In the genomic region with DNA sequence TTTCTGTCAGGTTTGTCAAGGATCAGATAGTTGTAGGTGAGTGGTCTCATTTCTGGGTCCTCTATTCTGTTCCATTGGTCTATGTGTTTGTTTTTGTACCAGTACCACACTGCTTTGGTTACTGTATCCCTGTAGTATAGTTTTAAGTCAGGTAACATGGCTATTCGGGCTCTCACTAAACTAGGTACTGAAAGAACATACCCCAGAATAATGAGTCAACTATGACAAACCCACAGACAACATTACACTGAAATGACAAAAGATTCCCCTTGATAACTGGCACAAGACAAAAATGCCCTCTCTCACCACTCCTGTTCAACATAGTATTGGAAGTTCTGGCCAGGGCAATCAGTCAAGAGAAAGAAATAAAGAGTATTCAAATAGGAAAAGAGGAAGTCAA, we compare ENCODE assay signal across 18 cellular contexts.
"Had no signal": no experiment of that assay in that cellular context is flagged by ENCODE, and none has a peak within 500 bp of the region (broad histone marks: within the 10 kb centered on the region; RNA-seq: fewer than 3 reads in every experiment).

No MANE protein-coding gene starts in this region.

- H3K27ac Mint-ChIP-seq: naive thymus-derived CD8-positive, alpha-beta T cell; nephron progenitor cell; stimulated activated effector memory CD8-positive, alpha-beta T cell treated with anti-CD3 and anti-CD28 coated beads, Interleukin-12 subunit alpha, Interleukin-12 subunit beta, amount 100 ng/mL, for 72 hours had no signal

- H3K4me1 ChIP-seq: lower lobe of right lung, psoas muscle, sigmoid colon, tibial nerve, upper lobe of left lung had no signal

- ATAC-seq: left ventricle myocardium superior; lower lobe of right lung; naive thymus-derived CD8-positive, alpha-beta T cell; psoas muscle; right cardiac atrium; stimulated activated effector memory CD8-positive, alpha-beta T cell treated with anti-CD3 and anti-CD28 coated beads, Interleukin-12 subunit alpha, Interleukin-12 subunit beta, amount 100 ng/mL, for 72 hours had no signal

- H3K4me3 ChIP-seq: lower lobe of right lung, psoas muscle, sigmoid colon, thoracic aorta, tibial nerve, upper lobe of left lung had no signal

- H3K36me3 ChIP-seq: lower lobe of right lung, sigmoid colon, thoracic aorta, tibial nerve, upper lobe of left lung had no signal

- H3K4me3 Mint-ChIP-seq: naive thymus-derived CD8-positive, alpha-beta T cell; nephron progenitor cell; stimulated activated effector memory CD8-positive, alpha-beta T cell treated with anti-CD3 and anti-CD28 coated beads, Interleukin-12 subunit alpha, Interleukin-12 subunit beta, amount 100 ng/mL, for 72 hours had no signal

- H3K27me3 ChIP-seq: sigmoid colon, tibial nerve, upper lobe of left lung had no signal

- H3K9me3 Mint-ChIP-seq: nephron progenitor cell had no signal

- DNase-seq: cortex of kidney; head of caudate nucleus; left ventricle myocardium superior; lower lobe of right lung; naive thymus-derived CD8-positive, alpha-beta T cell; nephron progenitor cell; nucleus accumbens; posterior cingulate gyrus; psoas muscle; right cardiac atrium; sigmoid colon; stimulated activated CD4-positive, alpha-beta T cell treated with anti-CD3 and anti-CD28 coated beads, Interleukin-2, amount 100 ng/mL, for 24 hours; stimulated activated CD4-positive, alpha-beta T cell treated with anti-CD3 and anti-CD28 coated beads, Interleukin-4, amount 100 ng/mL, for 24 hours; stimulated activated naive CD4-positive, alpha-beta T cell treated with Interleukin-2 at 50 U/mL for 16 hours; upper lobe of left lung had no signal

- H3K27me3 Mint-ChIP-seq: naive thymus-derived CD8-positive, alpha-beta T cell had no signal

- H3K27ac ChIP-seq: lower lobe of right lung, psoas muscle, sigmoid colon, thoracic aorta, tibial nerve, upper lobe of left lung had no signal

- H3K4me1 Mint-ChIP-seq: naive thymus-derived CD8-positive, alpha-beta T cell; nephron progenitor cell; stimulated activated effector memory CD8-positive, alpha-beta T cell treated with anti-CD3 and anti-CD28 coated beads, Interleukin-12 subunit alpha, Interleukin-12 subunit beta, amount 100 ng/mL, for 72 hours had no signal

- H3K9me3 ChIP-seq: lower lobe of right lung, psoas muscle, sigmoid colon, thoracic aorta, tibial nerve, upper lobe of left lung had no signal
